In genomic region chr1:155254228-155254713, GRCh38 we compare ENCODE assay signal across 8 cellular contexts. TPM values are rescaled to one million over a fixed set of nuclear protein-coding genes. Genes with fewer than 3 reads are reported as not detected.
DNase-seq lines count a peak whose midpoint lies in the region; ATAC-seq and TF ChIP-seq lines count a peak whose summit lies in the region.

No MANE protein-coding gene starts in this region.

- no peak for TF ChIP-seq CTCF in AG09309 (IDR thresholded peaks at IDR 0.05; ENCODE audit: control insufficient read depth, insufficient read depth, low read depth, low read length, missing control alignments)
- no peak for TF ChIP-seq CTCF in KMS-11 (conservative IDR thresholded peaks at IDR 0.05; ENCODE audit: low read depth, low read length)
- TF ChIP-seq CTCF in choroid plexus epithelial cell (conservative IDR thresholded peaks at IDR 0.05; ENCODE audit: low read depth, low read length), result no peak

- H2AFZ ChIP-seq in KMS-11 (ENCODE audit: low read depth), result peak overlapping the region; percentile 75; the same call in 1 of the 2 replicates

- no peak overlapping the region for H3K27ac ChIP-seq in KMS-11
- H3K27ac ChIP-seq in naive thymus-derived CD4-positive, alpha-beta T cell (ENCODE audit: low read depth, low read length), result no peak overlapping the region

- H3K4me3 ChIP-seq in AG09309 (ENCODE audit: control insufficient read depth, low read depth, low read length) (peak overlapping the region; percentile 62), KMS-11 (IDR thresholded peaks at IDR 0.05; ENCODE audit: insufficient read depth, low read depth, low read length) (no peak overlapping the region), choroid plexus epithelial cell (ENCODE audit: low read depth, low read length) (peak overlapping the region; percentile 85)
- H3K4me3 ChIP-seq in naive thymus-derived CD4-positive, alpha-beta T cell (ENCODE audit: low read length), result no peak overlapping the region

- H3K36me3 ChIP-seq in KMS-11 (ENCODE audit: insufficient read depth), result peaks cover 3% of the 10 kb centered on the region; the same call in 1 of the 2 replicates
- H3K36me3 ChIP-seq in naive thymus-derived CD4-positive, alpha-beta T cell (ENCODE audit: control insufficient read depth in 2 of 3, insufficient read depth in 3 of 3, low read length in 3 of 3), result peaks cover 0 to 23% (median 1%) of the 10 kb centered on the region in 3 experiments

- ATAC-seq in naive thymus-derived CD4-positive, alpha-beta T cell, result no peak
- ATAC-seq in GM21576 (IDR thresholded peaks at IDR 0.05; ENCODE audit: unreplicated experiment) (no peak), GM21423 (IDR thresholded peaks at IDR 0.05; ENCODE audit: unreplicated experiment) (no peak)

- H3K4me1 ChIP-seq in KMS-11 (ENCODE audit: low read depth, poor library complexity, severe bottlenecking), result peaks cover 31% of the 10 kb centered on the region
- peaks cover 4 to 10% of the 10 kb centered on the region in 2 donors for H3K4me1 ChIP-seq in naive thymus-derived CD4-positive, alpha-beta T cell (ENCODE audit: control insufficient read depth in 2 of 2, insufficient read depth in 2 of 2, low read length in 2 of 2)

- H3K9me3 ChIP-seq in naive thymus-derived CD4-positive, alpha-beta T cell (ENCODE audit: control insufficient read depth in 2 of 3, low read length in 3 of 3), result no peaks in the 10 kb centered on the region

- H3K36me3 Mint-ChIP-seq in naive thymus-derived CD4-positive, alpha-beta T cell, result peaks cover 0 to 17% (median 13%) of the 10 kb centered on the region in 5 donors

- DNase-seq in AG09309 (ENCODE audit: low read depth) (no peak), choroid plexus epithelial cell (ENCODE audit: low read depth) (no peak), NCI-H1092 (lab: John Stamatoyannopoulos, UW) (no peak), iPS-NIHi7 (ENCODE audit: extremely low spot score) (no peak)
- no peak for DNase-seq in naive thymus-derived CD4-positive, alpha-beta T cell

- CTCF ChIA-PET in naive thymus-derived CD4-positive, alpha-beta T cell (lab: Charles Lee), result interaction anchor here (0.5 to 1.3 kb wide), 3 partner anchors 53 to 91 kb away, joined by 4 to 7 read pairs (median 4); no protein-coding TSS in a partner anchor

- no peaks in the 10 kb centered on the region for H3K79me2 ChIP-seq in KMS-11 (ENCODE audit: insufficient read depth, low read depth)

- no peak overlapping the region; the same call in 1 of the 2 replicates for H3K9ac ChIP-seq in KMS-11

- H3K27me3 ChIP-seq in KMS-11 (ENCODE audit: insufficient read depth, low read depth), result no peaks in the 10 kb centered on the region
- H3K27me3 ChIP-seq in naive thymus-derived CD4-positive, alpha-beta T cell (ENCODE audit: control insufficient read depth in 2 of 2, insufficient read depth in 2 of 2, low read length in 2 of 2), result no peaks in the 10 kb centered on the region

- no peaks in the 10 kb centered on the region for H4K20me1 ChIP-seq in KMS-11 (ENCODE audit: insufficient read depth)

- H3K4me3 Mint-ChIP-seq in naive thymus-derived CD4-positive, alpha-beta T cell, result peak overlapping the region; percentile 68 to 85 (median 78)

- POLR2A ChIA-PET in naive thymus-derived CD4-positive, alpha-beta T cell (lab: Charles Lee), result interaction anchor here (0.6 to 2.2 kb wide), 2 partner anchors 9 to 25 kb away, joined by 3 to 8 read pairs; no protein-coding TSS in a partner anchor

- H3K9me3 Mint-ChIP-seq in naive thymus-derived CD4-positive, alpha-beta T cell, result peaks cover 0 to 1% (median 0%) of the 10 kb centered on the region in 11 donors

- no peaks in the 10 kb centered on the region for H3K27me3 Mint-ChIP-seq in naive thymus-derived CD4-positive, alpha-beta T cell

- peak overlapping the region; percentile 22 to 88 (median 59) for H3K27ac Mint-ChIP-seq in naive thymus-derived CD4-positive, alpha-beta T cell

- peaks cover 20 to 45% (median 39%) of the 10 kb centered on the region in 7 donors for H3K4me1 Mint-ChIP-seq in naive thymus-derived CD4-positive, alpha-beta T cell

- H3K4me2 ChIP-seq in KMS-11, result peak overlapping the region; percentile 91

- intact Hi-C loops in naive thymus-derived CD4-positive, alpha-beta T cell (cut with micrococcal nuclease), result loop anchor here in 1 of 2 donors (2.0 to 10.0 kb wide), 2 partner anchors 19 to 251 kb away; partner anchors contain the start of gene CLK2

RNA-seq across cellular contexts. Expression of gene ENTREP3, which starts 1.0 kb away (rescaled TPM):
- 10 to 100 TPM in 4 of 5 experiments, 1 to 10 TPM in 1; 8.2 to 24.3 (median 13.8) TPM for total RNA-seq in naive thymus-derived CD4-positive, alpha-beta T cell
- polyA plus RNA-seq in naive thymus-derived CD4-positive, alpha-beta T cell, result 1 to 10 TPM; 1.8 to 2.0 TPM

RNA-seq across cellular contexts. Expression of gene SCAMP3, which starts 7.9 kb away (rescaled TPM):
- 100 to 1,000 TPM in 3 of 5 experiments, 10 to 100 TPM in 2; 50.8 to 118 (median 100) TPM for total RNA-seq in naive thymus-derived CD4-positive, alpha-beta T cell
- polyA plus RNA-seq in naive thymus-derived CD4-positive, alpha-beta T cell, result 100 to 1,000 TPM; 141 to 219 TPM

RNA-seq across cellular contexts. Expression of gene CLK2, which starts 19.0 kb away (rescaled TPM):
- 100 to 1,000 TPM in 2 of 5 experiments, 10 to 100 TPM in 3; 72.2 to 137 (median 94.7) TPM for total RNA-seq in naive thymus-derived CD4-positive, alpha-beta T cell
- polyA plus RNA-seq in naive thymus-derived CD4-positive, alpha-beta T cell, result 10 to 100 TPM; 16.7 to 31.0 TPM

RNA-seq across cellular contexts. Expression of gene HCN3, which starts 23.0 kb away (rescaled TPM):
- 1 to 10 TPM; 1.6 to 3.3 (median 2.8) TPM for total RNA-seq in naive thymus-derived CD4-positive, alpha-beta T cell
- polyA plus RNA-seq in naive thymus-derived CD4-positive, alpha-beta T cell, result under 1 TPM in 1 of 2 donors, not detected in 1; 0.07 TPM

RNA-seq across cellular contexts. Expression of gene MTX1, which starts 45.8 kb away (rescaled TPM):
- total RNA-seq in naive thymus-derived CD4-positive, alpha-beta T cell, result 10 to 100 TPM; 19.5 to 40.8 (median 22.0) TPM
- 10 to 100 TPM; 48.9 to 49.9 TPM for polyA plus RNA-seq in naive thymus-derived CD4-positive, alpha-beta T cell

Comparison
In these comparisons a context has a peak if more than half of its experiments do, and no peak if none do; other contexts are left out.
1. H3K4me3 ChIP-seq: peak in AG09309 (single experiment) and choroid plexus epithelial cell (single experiment); none in KMS-11 (single experiment) and naive thymus-derived CD4-positive, alpha-beta T cell (single experiment).